Comparison of ENCODE assay signal across 8 cellular contexts in the genomic region with DNA sequence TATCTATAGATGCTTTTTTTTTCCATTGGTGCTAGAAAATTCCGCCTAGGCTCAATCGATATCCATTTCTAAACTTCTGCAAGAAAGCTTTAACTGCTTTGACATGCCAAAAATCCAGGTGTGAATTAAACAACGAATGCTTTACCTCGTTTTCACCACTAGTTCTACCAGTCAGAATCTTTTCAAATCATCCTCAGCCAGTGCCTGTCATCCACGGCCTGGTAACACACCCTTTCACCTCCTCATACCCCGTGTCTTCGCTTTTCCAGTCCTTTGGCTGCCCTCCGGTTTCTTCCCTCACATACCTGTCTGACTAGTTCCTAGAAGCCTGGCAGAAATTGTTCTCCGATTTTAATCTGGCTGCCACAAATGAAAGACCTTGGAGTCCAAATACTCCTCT. TPM values are rescaled to one million over a fixed set of nuclear protein-coding genes. Genes with fewer than 3 reads are reported as not detected.
DNase-seq lines count a peak whose midpoint lies in the region; ATAC-seq and TF ChIP-seq lines count a peak whose summit lies in the region.

No MANE protein-coding gene starts in this region.

- H4K20me1 ChIP-seq in neural progenitor cell (ENCODE audit: low read depth) = peaks cover 16% of the 10 kb centered on the region

- peaks cover 1% of the 10 kb centered on the region for H3K36me3 ChIP-seq in neural progenitor cell

- CTCF ChIA-PET in activated CD4-positive, alpha-beta memory T cell treated with anti-CD3 and anti-CD28 coated beads for 36 hours (lab: Charles Lee) = interaction anchor here (0.7 to 2.4 kb wide), 10 partner anchors 8 to 1599 kb away, joined by 3 to 11 read pairs (median 4); no protein-coding TSS in a partner anchor
- CTCF ChIA-PET in activated CD4-positive, alpha-beta memory T cell treated with anti-CD3 and anti-CD28 coated beads, Interleukin-2, amount 10 ng/mL, durations not matched to agents 7 days and 5 days (lab: Charles Lee) = interaction anchor here (1.1 to 5.4 kb wide), 4 partner anchors 37 to 136 kb away, joined by 6 to 28 read pairs (median 10); a partner anchor contains a TSS

- H3K27me3 Mint-ChIP-seq in activated CD4-positive, alpha-beta memory T cell treated with anti-CD3 and anti-CD28 coated beads for 36 hours = no peaks in the 10 kb centered on the region
- peaks cover 9% of the 10 kb centered on the region for H3K27me3 Mint-ChIP-seq in activated CD4-positive, alpha-beta memory T cell treated with anti-CD3 and anti-CD28 coated beads, Interleukin-2, amount 10 ng/mL, durations not matched to agents 7 days and 5 days
- H3K27me3 Mint-ChIP-seq in effector memory CD8-positive, alpha-beta T cell = no peaks in the 10 kb centered on the region
- H3K27me3 Mint-ChIP-seq in neural progenitor cell (ENCODE audit: insufficient read depth, low read depth) = no peaks in the 10 kb centered on the region

- ATAC-seq in effector memory CD8-positive, alpha-beta T cell (replicated peaks) = peak; percentile 12
- ATAC-seq in HG03196 (IDR thresholded peaks at IDR 0.05; ENCODE audit: unreplicated experiment) (no peak), GM18498 (IDR thresholded peaks at IDR 0.05; ENCODE audit: unreplicated experiment) (no peak)

- peak overlapping the region; percentile 73 for H2AFZ ChIP-seq in neural progenitor cell (replicated peaks)

- no peak overlapping the region for H3K4me3 Mint-ChIP-seq in activated CD4-positive, alpha-beta memory T cell treated with anti-CD3 and anti-CD28 coated beads for 36 hours
- no peak overlapping the region for H3K4me3 Mint-ChIP-seq in activated CD4-positive, alpha-beta memory T cell treated with anti-CD3 and anti-CD28 coated beads, Interleukin-2, amount 10 ng/mL, durations not matched to agents 7 days and 5 days
- H3K4me3 Mint-ChIP-seq in effector memory CD8-positive, alpha-beta T cell = peak overlapping the region in 1 of 2 donors; percentile 92
- peak overlapping the region; percentile 92 for H3K4me3 Mint-ChIP-seq in neural progenitor cell

- H3K4me2 ChIP-seq in neural progenitor cell = peak overlapping the region; percentile 78

- peak overlapping the region; percentile 91 for H3K27ac ChIP-seq in neural progenitor cell

- no peaks in the 10 kb centered on the region for H3K36me3 Mint-ChIP-seq in activated CD4-positive, alpha-beta memory T cell treated with anti-CD3 and anti-CD28 coated beads for 36 hours
- no peaks in the 10 kb centered on the region for H3K36me3 Mint-ChIP-seq in activated CD4-positive, alpha-beta memory T cell treated with anti-CD3 and anti-CD28 coated beads, Interleukin-2, amount 10 ng/mL, durations not matched to agents 7 days and 5 days (ENCODE audit: low read depth)
- H3K36me3 Mint-ChIP-seq in effector memory CD8-positive, alpha-beta T cell (ENCODE audit: insufficient read depth) = peaks cover 4% of the 10 kb centered on the region
- H3K36me3 Mint-ChIP-seq in neural progenitor cell = no peaks in the 10 kb centered on the region

- no peaks in the 10 kb centered on the region for H3K9me3 ChIP-seq in neural progenitor cell (ENCODE audit: low read depth)

- peaks cover 44% of the 10 kb centered on the region for H3K4me1 ChIP-seq in neural progenitor cell

- H3K9ac ChIP-seq in neural progenitor cell = no peak overlapping the region

- peak overlapping the region; percentile 87 for H3K4me3 ChIP-seq in neural progenitor cell

- H3K79me2 ChIP-seq in neural progenitor cell (ENCODE audit: low read depth) = peaks cover 33% of the 10 kb centered on the region

- H3K4me1 Mint-ChIP-seq in activated CD4-positive, alpha-beta memory T cell treated with anti-CD3 and anti-CD28 coated beads for 36 hours (ENCODE audit: low read depth) = peaks cover 7% of the 10 kb centered on the region
- peaks cover 10% of the 10 kb centered on the region for H3K4me1 Mint-ChIP-seq in activated CD4-positive, alpha-beta memory T cell treated with anti-CD3 and anti-CD28 coated beads, Interleukin-2, amount 10 ng/mL, durations not matched to agents 7 days and 5 days
- H3K4me1 Mint-ChIP-seq in effector memory CD8-positive, alpha-beta T cell (ENCODE audit: low read depth in 2 of 2) = peaks cover 4 to 6% of the 10 kb centered on the region in 2 donors
- H3K4me1 Mint-ChIP-seq in neural progenitor cell = peaks cover 29% of the 10 kb centered on the region

- intact Hi-C loops in activated CD4-positive, alpha-beta memory T cell treated with anti-CD3 and anti-CD28 coated beads for 36 hours (cut with micrococcal nuclease) = no loop called here

- POLR2A ChIA-PET in activated CD4-positive, alpha-beta memory T cell treated with anti-CD3 and anti-CD28 coated beads for 36 hours (lab: Charles Lee) = interaction anchor here (0.6 kb wide), 1 partner anchor 940 kb away, joined by 4 read pairs; no protein-coding TSS in a partner anchor
- POLR2A ChIA-PET in activated CD4-positive, alpha-beta memory T cell treated with anti-CD3 and anti-CD28 coated beads, Interleukin-2, amount 10 ng/mL, durations not matched to agents 7 days and 5 days (lab: Charles Lee) = interaction anchor here (1.7 to 3.8 kb wide), 2 partner anchors 37 kb away, joined by 8 to 21 read pairs; a partner anchor contains a TSS

- peak; percentile 21 for DNase-seq in activated CD4-positive, alpha-beta memory T cell treated with anti-CD3 and anti-CD28 coated beads for 36 hours
- DNase-seq in activated CD4-positive, alpha-beta memory T cell treated with anti-CD3 and anti-CD28 coated beads, Interleukin-2, amount 10 ng/mL, durations not matched to agents 7 days and 5 days = no peak
- DNase-seq in NCI-H345 treated with DMSO at 0.1 percent for 48 hours (lab: John Stamatoyannopoulos, UW; ENCODE audit: unreplicated experiment) (peak; percentile 19), neural progenitor cell (ENCODE audit: low spot score) (peak; percentile 42), NCI-H1048 (lab: John Stamatoyannopoulos, UW) (no peak)
- DNase-seq in effector memory CD8-positive, alpha-beta T cell = peak in 1 of 3 experiments; percentile 23

- H3F3A ChIP-seq in neural progenitor cell (ENCODE audit: low read depth) = peaks cover 44% of the 10 kb centered on the region

- H3K27ac Mint-ChIP-seq in activated CD4-positive, alpha-beta memory T cell treated with anti-CD3 and anti-CD28 coated beads for 36 hours = no peak overlapping the region
- no peak overlapping the region for H3K27ac Mint-ChIP-seq in activated CD4-positive, alpha-beta memory T cell treated with anti-CD3 and anti-CD28 coated beads, Interleukin-2, amount 10 ng/mL, durations not matched to agents 7 days and 5 days
- H3K27ac Mint-ChIP-seq in effector memory CD8-positive, alpha-beta T cell = peak overlapping the region in 1 of 2 donors; percentile 2
- peak overlapping the region; percentile 97 for H3K27ac Mint-ChIP-seq in neural progenitor cell

- H3K27me3 ChIP-seq in neural progenitor cell = no peaks in the 10 kb centered on the region

- peak; percentile 38 for TF ChIP-seq CTCF in neural progenitor cell (IDR thresholded peaks at IDR 0.05)

- H3K9me3 Mint-ChIP-seq in activated CD4-positive, alpha-beta memory T cell treated with anti-CD3 and anti-CD28 coated beads for 36 hours = no peaks in the 10 kb centered on the region
- no peaks in the 10 kb centered on the region for H3K9me3 Mint-ChIP-seq in activated CD4-positive, alpha-beta memory T cell treated with anti-CD3 and anti-CD28 coated beads, Interleukin-2, amount 10 ng/mL, durations not matched to agents 7 days and 5 days
- no peaks in the 10 kb centered on the region for H3K9me3 Mint-ChIP-seq in effector memory CD8-positive, alpha-beta T cell
- no peaks in the 10 kb centered on the region for H3K9me3 Mint-ChIP-seq in neural progenitor cell

RNA-seq across cellular contexts. Expression of a gene that starts 1.4 kb away (rescaled TPM):
- 10 to 100 TPM; 21.6 to 24.0 TPM for total RNA-seq in activated CD4-positive, alpha-beta memory T cell treated with anti-CD3 and anti-CD28 coated beads for 36 hours
- 10 to 100 TPM; 16.1 to 17.1 TPM for total RNA-seq in activated CD4-positive, alpha-beta memory T cell treated with anti-CD3 and anti-CD28 coated beads, Interleukin-2, amount 10 ng/mL, durations not matched to agents 7 days and 5 days
- total RNA-seq in neural progenitor cell (ENCODE audit: low replicate concordance) = 62.7 and 90.4 TPM in 2 replicates

RNA-seq across cellular contexts. Expression of a gene that starts 36.5 kb away (rescaled TPM):
- total RNA-seq in activated CD4-positive, alpha-beta memory T cell treated with anti-CD3 and anti-CD28 coated beads for 36 hours = 100 to 1,000 TPM; 150 to 164 TPM
- total RNA-seq in activated CD4-positive, alpha-beta memory T cell treated with anti-CD3 and anti-CD28 coated beads, Interleukin-2, amount 10 ng/mL, durations not matched to agents 7 days and 5 days = 100 to 1,000 TPM; 210 to 211 TPM
- total RNA-seq in neural progenitor cell (ENCODE audit: low replicate concordance) = 113 and 124 TPM in 2 replicates

Comparison
In these comparisons a context has a peak if more than half of its experiments do, and no peak if none do; other contexts are left out.
1. DNase-seq: peak in activated CD4-positive, alpha-beta memory T cell treated with anti-CD3 and anti-CD28 coated beads for 36 hours (single experiment), NCI-H345 treated with DMSO at 0.1 percent for 48 hours (single experiment) and neural progenitor cell (single experiment); none in activated CD4-positive, alpha-beta memory T cell treated with anti-CD3 and anti-CD28 coated beads, Interleukin-2, amount 10 ng/mL, durations not matched to agents 7 days and 5 days (single experiment) and NCI-H1048 (single experiment).